In the genomic region with DNA sequence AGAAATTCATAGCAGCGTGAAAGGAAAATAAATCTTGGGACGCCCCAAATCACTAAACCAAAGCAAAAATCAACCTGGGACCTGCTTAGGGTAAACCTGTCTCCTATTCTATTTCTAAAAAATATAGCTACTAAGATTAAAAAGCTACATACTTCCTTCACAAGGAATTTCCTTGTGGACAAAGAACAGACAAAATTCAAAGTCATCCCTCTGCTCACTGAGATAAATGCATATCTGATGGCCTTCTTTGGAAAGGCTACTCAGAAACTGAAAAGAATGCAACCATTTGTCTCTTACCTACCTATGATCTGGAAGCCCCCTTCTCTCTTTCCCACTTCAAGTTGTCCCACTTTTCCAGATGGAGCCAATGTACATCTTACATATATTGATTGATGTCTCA, we compare ENCODE assay signal across 11 cellular contexts.
"Had no signal": no experiment of that assay in that cellular context is flagged by ENCODE, and none has a peak within 500 bp of the region (broad histone marks: within the 10 kb centered on the region; RNA-seq: fewer than 3 reads in every experiment).

No MANE protein-coding gene starts in this region.

- DNase-seq: GM23248, GOT3, H7, H9, HCEC 1CT, HFFc6 had no signal

- H3K4me1 ChIP-seq: HAP-1 had no signal

- H3K4me3 ChIP-seq: GM23248, GM23338, HAP-1 had no signal

- H2AFZ ChIP-seq: GM23248, GM23338 had no signal

- ATAC-seq: GM23338, HCT116 had no signal

- H3K27ac ChIP-seq: GM23248 had no signal

- H3K36me3 ChIP-seq: HAP-1 had no signal

- H3K4me2 ChIP-seq: GM23338 had no signal

- H3K9ac ChIP-seq: GM23248 had no signal

- FAIRE-seq: H1, H54 had no signal
